Comparison of ENCODE assay signal across 8 cellular contexts in genomic region chr17:56908061-56908542, GRCh38. TPM values are rescaled to one million over a fixed set of nuclear protein-coding genes. Genes with fewer than 3 reads are reported as not detected.
A peak's percentile ranks its signal among the peaks of the same experiment; 100 is the strongest.
DNase-seq lines count a peak whose midpoint lies in the region; ATAC-seq and TF ChIP-seq lines count a peak whose summit lies in the region.

No MANE protein-coding gene starts in this region.

- TF ChIP-seq CTCF in GM12865 (IDR thresholded peaks at IDR 0.05; ENCODE audit: insufficient read depth, low read depth, low read length, missing control alignments) = no peak
- no peak for TF ChIP-seq CTCF in SK-N-SH (IDR thresholded peaks at IDR 0.05)

- DNase-seq in GM12865 (ENCODE audit: low read depth) (peak; percentile 87), NCI-H1048 (lab: John Stamatoyannopoulos, UW) (no peak), mesenteric fat pad (ENCODE audit: low spot score) (no peak), SK-N-SH (no peak)
- DNase-seq in activated CD8-positive, alpha-beta T cell treated with anti-CD3 and anti-CD28 coated beads, Interleukin-2, amount 10 ng/mL, durations not matched to agents 7 days and 5 days = peak; percentile 62
- peak; percentile 77 for DNase-seq in natural killer cell treated with Interleukin-12 subunit alpha and Interleukin-12 subunit beta and Interleukin-15 and Interleukin-18, amount 100 ng/mL, for 72 hours (ENCODE audit: low spot score)

- no peak overlapping the region for H3K4me2 ChIP-seq in SK-N-SH

- POLR2A ChIA-PET in activated CD8-positive, alpha-beta T cell treated with anti-CD3 and anti-CD28 coated beads, Interleukin-2, amount 10 ng/mL, durations not matched to agents 7 days and 5 days (lab: Charles Lee) = interaction anchor here (1.1 to 1.3 kb wide), 2 partner anchors 53 to 74 kb away, joined by 3 to 6 read pairs; partner anchors contain the start of genes C17orf67, COIL and DGKE
- POLR2A ChIA-PET in SK-N-SH (lab: Yijun Ruan, JAX) = no interaction called here

- H4K20me1 ChIP-seq in SK-N-SH (ENCODE audit: insufficient read depth) = no peaks in the 10 kb centered on the region

- no peak overlapping the region for H3K4me3 Mint-ChIP-seq in activated CD8-positive, alpha-beta T cell treated with anti-CD3 and anti-CD28 coated beads, Interleukin-2, amount 10 ng/mL, durations not matched to agents 7 days and 5 days
- peak overlapping the region; percentile 44 for H3K4me3 Mint-ChIP-seq in natural killer cell treated with Interleukin-12 subunit alpha and Interleukin-12 subunit beta and Interleukin-15 and Interleukin-18, amount 100 ng/mL, for 72 hours

- H3K4me1 Mint-ChIP-seq in activated CD8-positive, alpha-beta T cell treated with anti-CD3 and anti-CD28 coated beads, Interleukin-2, amount 10 ng/mL, durations not matched to agents 7 days and 5 days (ENCODE audit: low read depth) = peaks cover 57% of the 10 kb centered on the region
- H3K4me1 Mint-ChIP-seq in natural killer cell treated with Interleukin-12 subunit alpha and Interleukin-12 subunit beta and Interleukin-15 and Interleukin-18, amount 100 ng/mL, for 72 hours (ENCODE audit: low read depth in 2 of 2) = peaks cover 46 to 55% of the 10 kb centered on the region in 2 donors

- H3F3A ChIP-seq in SK-N-SH (replicated peaks; ENCODE audit: insufficient read depth) = no peaks in the 10 kb centered on the region

- WGBS in SK-N-SH (ENCODE audit: low lambda C conversion rate) = 97% methylated on average over 8 of the region's 8 CpGs

- TF ChIP-seq RAD21 in SK-N-SH (IDR thresholded peaks at IDR 0.05; ENCODE audit: low read length) = no peak

- no peak overlapping the region for H2AFZ ChIP-seq in SK-N-SH (ENCODE audit: low read depth)

- CTCF ChIA-PET in activated CD8-positive, alpha-beta T cell treated with anti-CD3 and anti-CD28 coated beads, Interleukin-2, amount 10 ng/mL, durations not matched to agents 7 days and 5 days (lab: Charles Lee) = interaction anchor here (0.7 to 1.4 kb wide), 2 partner anchors 31 to 107 kb away, joined by 3 to 4 read pairs; no protein-coding TSS in a partner anchor
- CTCF ChIA-PET in SK-N-SH (lab: Yijun Ruan, JAX) = interaction anchor here (0.8 to 1.8 kb wide), 2 partner anchors 31 to 38 kb away, joined by 3 to 6 read pairs; no protein-coding TSS in a partner anchor

- H3K27me3 Mint-ChIP-seq in activated CD8-positive, alpha-beta T cell treated with anti-CD3 and anti-CD28 coated beads, Interleukin-2, amount 10 ng/mL, durations not matched to agents 7 days and 5 days (ENCODE audit: low read depth) = no peaks in the 10 kb centered on the region
- no peaks in the 10 kb centered on the region for H3K27me3 Mint-ChIP-seq in natural killer cell treated with Interleukin-12 subunit alpha and Interleukin-12 subunit beta and Interleukin-15 and Interleukin-18, amount 100 ng/mL, for 72 hours

- ATAC-seq in GM21390 (IDR thresholded peaks at IDR 0.05; ENCODE audit: unreplicated experiment) = peak; percentile 85
- peak; percentile 91 for ATAC-seq in HG03571 (IDR thresholded peaks at IDR 0.05; ENCODE audit: unreplicated experiment)
- ATAC-seq in activated CD8-positive, alpha-beta T cell treated with anti-CD3 and anti-CD28 coated beads, Interleukin-2, amount 10 ng/mL, durations not matched to agents 7 days and 5 days = peak; percentile 40
- ATAC-seq in natural killer cell treated with Interleukin-12 subunit alpha and Interleukin-12 subunit beta and Interleukin-15 and Interleukin-18, amount 100 ng/mL, for 72 hours = peak; percentile 91 to 96

- peaks cover 39 to 41% of the 10 kb centered on the region in 2 experiments for H3K36me3 ChIP-seq in SK-N-SH (replicated peaks in 1 of 2; ENCODE audit: control insufficient read depth in 1 of 2, insufficient read depth in 2 of 2, low read length in 1 of 2)

- peaks cover 27% of the 10 kb centered on the region for H3K79me2 ChIP-seq in SK-N-SH (ENCODE audit: insufficient read depth)

- H3K9me3 Mint-ChIP-seq in activated CD8-positive, alpha-beta T cell treated with anti-CD3 and anti-CD28 coated beads, Interleukin-2, amount 10 ng/mL, durations not matched to agents 7 days and 5 days (ENCODE audit: insufficient read depth) = no peaks in the 10 kb centered on the region
- no peaks in the 10 kb centered on the region for H3K9me3 Mint-ChIP-seq in natural killer cell treated with Interleukin-12 subunit alpha and Interleukin-12 subunit beta and Interleukin-15 and Interleukin-18, amount 100 ng/mL, for 72 hours

- no peak overlapping the region for H3K9ac ChIP-seq in SK-N-SH

- H3K4me3 ChIP-seq in GM12865 (ENCODE audit: low read depth, low read length) = no peak overlapping the region
- no peak overlapping the region for H3K4me3 ChIP-seq in SK-N-SH (ENCODE audit: low read depth in 2 of 2, low read length in 1 of 2)

- no peaks in the 10 kb centered on the region for H3K27me3 ChIP-seq in SK-N-SH (ENCODE audit: insufficient read depth)

- H3K4me1 ChIP-seq in SK-N-SH (ENCODE audit: control insufficient read depth in 1 of 2, insufficient read depth in 2 of 2, low read depth in 1 of 2, low read length in 1 of 2) = peaks cover 0 to 12% of the 10 kb centered on the region in 2 experiments; a peak in 1 of 4 replicates

- H3K27ac ChIP-seq in SK-N-SH (ENCODE audit: low read depth in 2 of 2, low read length in 1 of 2) = no peak overlapping the region

- H3K36me3 Mint-ChIP-seq in activated CD8-positive, alpha-beta T cell treated with anti-CD3 and anti-CD28 coated beads, Interleukin-2, amount 10 ng/mL, durations not matched to agents 7 days and 5 days (ENCODE audit: low read depth) = peaks cover 77% of the 10 kb centered on the region
- H3K36me3 Mint-ChIP-seq in natural killer cell treated with Interleukin-12 subunit alpha and Interleukin-12 subunit beta and Interleukin-15 and Interleukin-18, amount 100 ng/mL, for 72 hours = peaks cover 40% of the 10 kb centered on the region

- H3K9me3 ChIP-seq in SK-N-SH = no peaks in the 10 kb centered on the region

- TF ChIP-seq EP300 in SK-N-SH (IDR thresholded peaks at IDR 0.05; ENCODE audit: borderline replicate concordance in 1 of 2, low read depth in 1 of 2, low read length in 1 of 2) = no peak

- H3K9me2 ChIP-seq in SK-N-SH = no peaks in the 10 kb centered on the region

- H3K27ac Mint-ChIP-seq in activated CD8-positive, alpha-beta T cell treated with anti-CD3 and anti-CD28 coated beads, Interleukin-2, amount 10 ng/mL, durations not matched to agents 7 days and 5 days = peak overlapping the region; percentile 80
- peak overlapping the region; percentile 77 to 84 for H3K27ac Mint-ChIP-seq in natural killer cell treated with Interleukin-12 subunit alpha and Interleukin-12 subunit beta and Interleukin-15 and Interleukin-18, amount 100 ng/mL, for 72 hours

TF ChIP-seq in SK-N-SH, 30 proteins besides CTCF, POLR2A, EP300 and RAD21:
- TF ChIP-seq ELF1 (IDR thresholded peaks at IDR 0.05) (no peak), SMC3 (IDR thresholded peaks at IDR 0.05; ENCODE audit: low read depth, low read length) (no peak), GABPA (IDR thresholded peaks at IDR 0.05; ENCODE audit: low read depth) (no peak), RFX5 (IDR thresholded peaks at IDR 0.05; ENCODE audit: low read length) (no peak), GATA2 (CRISPR knock-in tag; IDR thresholded peaks at IDR 0.05) (no peak), YY1 (IDR thresholded peaks at IDR 0.05; ENCODE audit: low read depth) (no peak), SIN3A (IDR thresholded peaks at IDR 0.05; ENCODE audit: borderline replicate concordance, low read depth, low read length) (no peak), FOXJ3 (CRISPR knock-in tag; IDR thresholded peaks at IDR 0.05) (no peak), POLR2AphosphoS5 (IDR thresholded peaks at IDR 0.05; ENCODE audit: low read depth, low read length) (no peak), IRF3 (IDR thresholded peaks at IDR 0.05; ENCODE audit: low read depth, low read length) (no peak), RCOR1 (IDR thresholded peaks at IDR 0.05; ENCODE audit: low read length) (no peak)
- TF ChIP-seq, protein P1, sequence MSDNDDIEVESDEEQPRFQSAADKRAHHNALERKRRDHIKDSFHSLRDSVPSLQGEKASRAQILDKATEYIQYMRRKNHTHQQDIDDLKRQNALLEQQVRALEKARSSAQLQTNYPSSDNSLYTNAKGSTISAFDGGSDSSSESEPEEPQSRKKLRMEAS (IDR thresholded peaks at IDR 0.05; ENCODE audit: low read depth) = no peak
TF ChIP-seq in SK-N-SH: peak in this region for 0.

RNA-seq across cellular contexts. Expression of gene TRIM25, which starts 5.7 kb away (rescaled TPM):
- total RNA-seq in activated CD8-positive, alpha-beta T cell treated with anti-CD3 and anti-CD28 coated beads, Interleukin-2, amount 10 ng/mL, durations not matched to agents 7 days and 5 days = 100 to 1,000 TPM; 131 to 142 TPM
- 100 to 1,000 TPM in 1 of 2 donors, 10 to 100 TPM in 1; 45.9 to 104 TPM for total RNA-seq in natural killer cell treated with Interleukin-12 subunit alpha and Interleukin-12 subunit beta and Interleukin-15 and Interleukin-18, amount 100 ng/mL, for 72 hours
- 114 TPM for total RNA-seq in mesenteric fat pad
- polyA plus RNA-seq in SK-N-SH (2012; rRNA removed) = 17.1 and 24.2 TPM in 2 replicates
- 18.0 and 21.9 TPM in 2 replicates for polyA plus RNA-seq in SK-N-SH (2012; cell fraction: cytosol; rRNA removed)
- polyA plus RNA-seq in SK-N-SH (2012; cell fraction: nucleus; rRNA removed) = 39.0 and 52.3 TPM in 2 replicates

RNA-seq across cellular contexts. Expression of gene COIL, which starts 52.7 kb away (rescaled TPM):
- total RNA-seq in activated CD8-positive, alpha-beta T cell treated with anti-CD3 and anti-CD28 coated beads, Interleukin-2, amount 10 ng/mL, durations not matched to agents 7 days and 5 days = 10 to 100 TPM; 17.6 to 17.8 TPM
- total RNA-seq in natural killer cell treated with Interleukin-12 subunit alpha and Interleukin-12 subunit beta and Interleukin-15 and Interleukin-18, amount 100 ng/mL, for 72 hours = 10 to 100 TPM; 18.5 to 18.9 TPM
- total RNA-seq in mesenteric fat pad = 9.9 TPM
- polyA plus RNA-seq in SK-N-SH (2012; rRNA removed) = 3.9 and 5.7 TPM in 2 replicates
- polyA plus RNA-seq in SK-N-SH (2012; cell fraction: cytosol; rRNA removed) = 5.6 and 6.7 TPM in 2 replicates
- polyA plus RNA-seq in SK-N-SH (2012; cell fraction: nucleus; rRNA removed) = 5.7 and 8.1 TPM in 2 replicates

Comparison
In these comparisons a context has a peak if more than half of its experiments do, and no peak if none do; other contexts are left out.
1. DNase-seq: peak in GM12865 (single experiment), activated CD8-positive, alpha-beta T cell treated with anti-CD3 and anti-CD28 coated beads, Interleukin-2, amount 10 ng/mL, durations not matched to agents 7 days and 5 days (single experiment) and natural killer cell treated with Interleukin-12 subunit alpha and Interleukin-12 subunit beta and Interleukin-15 and Interleukin-18, amount 100 ng/mL, for 72 hours (single experiment); none in NCI-H1048 (single experiment), mesenteric fat pad (single experiment) and SK-N-SH (single experiment).
2. ATAC-seq: peak in every context shown above with its lines; median percentile 94 in natural killer cell treated with Interleukin-12 subunit alpha and Interleukin-12 subunit beta and Interleukin-15 and Interleukin-18, amount 100 ng/mL, for 72 hours; 91 in HG03571; 85 in GM21390; 40 in activated CD8-positive, alpha-beta T cell treated with anti-CD3 and anti-CD28 coated beads, Interleukin-2, amount 10 ng/mL, durations not matched to agents 7 days and 5 days.